8 cellular contexts compared by ENCODE assay signal in the genomic region with DNA sequence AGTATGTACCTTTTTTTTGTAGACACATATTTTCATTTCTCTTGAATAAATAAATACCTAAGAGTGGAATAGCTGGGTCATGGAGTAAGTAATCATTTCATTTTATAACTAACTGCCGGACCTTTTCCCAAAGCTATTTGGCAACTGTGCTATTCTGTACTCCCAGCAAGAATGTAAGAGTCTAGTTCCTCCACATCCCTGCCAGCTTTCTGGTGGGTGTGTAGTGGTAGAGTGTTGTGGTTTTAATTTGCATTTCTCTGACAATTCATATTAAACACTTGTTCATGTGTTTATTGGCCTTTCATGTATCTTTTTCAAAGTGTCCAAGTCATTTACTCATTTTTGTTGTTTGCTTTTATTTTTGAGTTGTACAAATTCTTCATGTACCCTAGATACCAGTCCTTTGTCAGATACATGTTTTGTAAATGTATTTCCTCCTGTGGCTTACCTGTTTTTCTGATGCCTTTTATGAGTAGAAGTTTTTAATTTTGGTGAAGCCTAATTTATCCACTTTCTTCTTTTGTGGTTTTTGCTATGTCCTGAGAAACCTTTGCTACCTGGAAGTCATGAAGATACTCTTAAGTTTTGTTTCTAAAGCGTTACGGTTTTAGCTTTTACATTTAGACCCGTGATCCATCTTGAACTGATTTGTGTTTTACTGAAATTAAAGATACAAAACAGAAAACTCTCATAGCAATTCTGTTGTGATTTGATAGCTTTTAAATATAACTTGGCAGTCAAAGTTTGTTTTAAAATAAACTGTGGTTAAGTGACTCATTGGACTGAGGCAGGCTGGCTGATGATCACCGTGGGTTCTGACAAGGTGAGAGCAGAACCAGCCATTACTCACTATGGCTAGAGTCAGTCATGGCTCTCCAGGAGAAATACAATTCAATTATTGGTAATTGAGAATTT. TPM values are rescaled to one million over a fixed set of nuclear protein-coding genes. Genes with fewer than 3 reads are reported as not detected.
A peak's percentile ranks its signal among the peaks of the same experiment; 100 is the strongest.
DNase-seq lines count a peak whose midpoint lies in the region; ATAC-seq and TF ChIP-seq lines count a peak whose summit lies in the region.

No MANE protein-coding gene starts in this region.

- peak overlapping the region in 2 of 4 experiments; percentile 6 to 22 for H3K4me3 ChIP-seq in fibroblast of lung (replicated peaks in 1 of 4; ENCODE audit: control extremely low read depth in 1 of 4, insufficient read depth in 1 of 4, low read depth in 3 of 4, low read length in 4 of 4)

- POLR2A ChIA-PET in activated CD4-positive, alpha-beta memory T cell treated with anti-CD3 and anti-CD28 coated beads, Interleukin-2, amount 10 ng/mL, durations not matched to agents 7 days and 5 days (lab: Charles Lee) = interaction anchor here (0.8 to 3.0 kb wide), 8 partner anchors 8 to 53 kb away, joined by 3 to 33 read pairs (median 6); a partner anchor contains a TSS

- no peaks in the 10 kb centered on the region for H3K79me2 ChIP-seq in fibroblast of lung (ENCODE audit: control insufficient read depth, insufficient read depth, low read length)

- peak overlapping the region; percentile 24 for H3K27ac ChIP-seq in fibroblast of lung (ENCODE audit: insufficient read depth, low read length)

- peak overlapping the region; percentile 80 for H3K4me2 ChIP-seq in fibroblast of lung (ENCODE audit: extremely low read depth, insufficient read depth, low read length)

- H3K36me3 Mint-ChIP-seq in activated CD8-positive, alpha-beta memory T cell treated with anti-CD3 and anti-CD28 coated beads, Interleukin-2, amount 10 ng/mL, durations not matched to agents 7 days and 5 days = peaks cover 36% of the 10 kb centered on the region
- peaks cover 42% of the 10 kb centered on the region for H3K36me3 Mint-ChIP-seq in activated CD4-positive, alpha-beta memory T cell treated with anti-CD3 and anti-CD28 coated beads, Interleukin-2, amount 10 ng/mL, durations not matched to agents 7 days and 5 days (ENCODE audit: low read depth)

- no peaks in the 10 kb centered on the region for H3K27me3 ChIP-seq in fibroblast of lung (ENCODE audit: control insufficient read depth, insufficient read depth, low read length)

- peaks cover 2% of the 10 kb centered on the region for H4K20me1 ChIP-seq in fibroblast of lung (ENCODE audit: control insufficient read depth, extremely low read depth, insufficient read depth, low read length)

- H3K4me1 ChIP-seq in fibroblast of lung (ENCODE audit: control insufficient read depth, extremely low read depth, insufficient read depth, low read length) = peaks cover 5% of the 10 kb centered on the region

- no peaks in the 10 kb centered on the region for H3K36me3 ChIP-seq in fibroblast of lung (ENCODE audit: control insufficient read depth, insufficient read depth, low read length)

- H3K9me3 ChIP-seq in fibroblast of lung (ENCODE audit: control insufficient read depth, insufficient read depth, low read depth, low read length) = no peaks in the 10 kb centered on the region

- peak; percentile 72 for DNase-seq in activated CD8-positive, alpha-beta memory T cell treated with anti-CD3 and anti-CD28 coated beads, Interleukin-2, amount 10 ng/mL, durations not matched to agents 7 days and 5 days
- DNase-seq in activated CD8-positive, alpha-beta memory T cell treated with anti-CD3 and anti-CD28 coated beads for 24 hours = no peak
- DNase-seq in activated CD4-positive, alpha-beta memory T cell treated with anti-CD3 and anti-CD28 coated beads, Interleukin-2, amount 10 ng/mL, durations not matched to agents 7 days and 5 days = peak; percentile 62
- DNase-seq in fibroblast of lung (ENCODE audit: low read depth in 2 of 2) (peak; percentile 89 to 93), NCI-H1436 (lab: John Stamatoyannopoulos, UW) (no peak), NCI-H146 treated with DMSO at 0.1 percent for 48 hours (lab: John Stamatoyannopoulos, UW; ENCODE audit: unreplicated experiment) (no peak)
- DNase-seq in stimulated activated CD4-positive, alpha-beta T cell treated with anti-CD3 and anti-CD28 coated beads, Interleukin-12 subunit alpha, Interleukin-12 subunit beta, amount 100 ng/mL, for 4 hours = peak; percentile 35

- peak overlapping the region; percentile 87 for H3K27ac Mint-ChIP-seq in activated CD8-positive, alpha-beta memory T cell treated with anti-CD3 and anti-CD28 coated beads, Interleukin-2, amount 10 ng/mL, durations not matched to agents 7 days and 5 days
- peak overlapping the region; percentile 85 for H3K27ac Mint-ChIP-seq in activated CD4-positive, alpha-beta memory T cell treated with anti-CD3 and anti-CD28 coated beads, Interleukin-2, amount 10 ng/mL, durations not matched to agents 7 days and 5 days

- H3K9ac ChIP-seq in fibroblast of lung (ENCODE audit: insufficient read depth, low read length) = no peak overlapping the region

- H3K4me3 Mint-ChIP-seq in activated CD8-positive, alpha-beta memory T cell treated with anti-CD3 and anti-CD28 coated beads, Interleukin-2, amount 10 ng/mL, durations not matched to agents 7 days and 5 days = peak overlapping the region; percentile 55
- peak overlapping the region; percentile 47 for H3K4me3 Mint-ChIP-seq in activated CD4-positive, alpha-beta memory T cell treated with anti-CD3 and anti-CD28 coated beads, Interleukin-2, amount 10 ng/mL, durations not matched to agents 7 days and 5 days

- no peak for TF ChIP-seq CTCF in fibroblast of lung (conservative IDR thresholded peaks at IDR 0.05 in 1 of 2, IDR thresholded peaks at IDR 0.05 in 1 of 2; ENCODE audit: low read depth in 1 of 2, low read length in 2 of 2)

- CTCF ChIA-PET in activated CD8-positive, alpha-beta memory T cell treated with anti-CD3 and anti-CD28 coated beads, Interleukin-2, amount 10 ng/mL, durations not matched to agents 7 days and 5 days (lab: Charles Lee) = interaction anchor here (1.1 to 3.3 kb wide), 5 partner anchors 8 to 46 kb away, joined by 3 to 17 read pairs (median 9); a partner anchor contains a TSS
- CTCF ChIA-PET in activated CD4-positive, alpha-beta memory T cell treated with anti-CD3 and anti-CD28 coated beads, Interleukin-2, amount 10 ng/mL, durations not matched to agents 7 days and 5 days (lab: Charles Lee) = interaction anchor here (1.0 to 2.2 kb wide), 5 partner anchors 8 to 445 kb away, joined by 3 to 15 read pairs (median 4); a partner anchor contains a TSS

- H3K4me1 Mint-ChIP-seq in activated CD8-positive, alpha-beta memory T cell treated with anti-CD3 and anti-CD28 coated beads, Interleukin-2, amount 10 ng/mL, durations not matched to agents 7 days and 5 days = peaks cover 62% of the 10 kb centered on the region
- H3K4me1 Mint-ChIP-seq in activated CD4-positive, alpha-beta memory T cell treated with anti-CD3 and anti-CD28 coated beads, Interleukin-2, amount 10 ng/mL, durations not matched to agents 7 days and 5 days = peaks cover 60% of the 10 kb centered on the region

- ATAC-seq in activated CD8-positive, alpha-beta memory T cell treated with anti-CD3 and anti-CD28 coated beads, Interleukin-2, amount 10 ng/mL, durations not matched to agents 7 days and 5 days = peak; percentile 83
- ATAC-seq in HG03457 (IDR thresholded peaks at IDR 0.05; ENCODE audit: unreplicated experiment) = no peak

- H3K9me3 Mint-ChIP-seq in activated CD8-positive, alpha-beta memory T cell treated with anti-CD3 and anti-CD28 coated beads, Interleukin-2, amount 10 ng/mL, durations not matched to agents 7 days and 5 days (ENCODE audit: low read depth) = no peaks in the 10 kb centered on the region
- no peaks in the 10 kb centered on the region for H3K9me3 Mint-ChIP-seq in activated CD4-positive, alpha-beta memory T cell treated with anti-CD3 and anti-CD28 coated beads, Interleukin-2, amount 10 ng/mL, durations not matched to agents 7 days and 5 days

- H3K27me3 Mint-ChIP-seq in activated CD8-positive, alpha-beta memory T cell treated with anti-CD3 and anti-CD28 coated beads, Interleukin-2, amount 10 ng/mL, durations not matched to agents 7 days and 5 days = no peaks in the 10 kb centered on the region
- H3K27me3 Mint-ChIP-seq in activated CD4-positive, alpha-beta memory T cell treated with anti-CD3 and anti-CD28 coated beads, Interleukin-2, amount 10 ng/mL, durations not matched to agents 7 days and 5 days = no peaks in the 10 kb centered on the region

- no peak overlapping the region for H2AFZ ChIP-seq in fibroblast of lung (ENCODE audit: low read length)

RNA-seq across cellular contexts. Expression of a gene that starts 7.9 kb away (rescaled TPM):
- total RNA-seq in activated CD8-positive, alpha-beta memory T cell treated with anti-CD3 and anti-CD28 coated beads, Interleukin-2, amount 10 ng/mL, durations not matched to agents 7 days and 5 days = 10 to 100 TPM in 1 of 2 experiments, 1 to 10 TPM in 1; 9.1 to 14.8 TPM
- 10 to 100 TPM; 16.2 to 18.6 TPM for total RNA-seq in activated CD4-positive, alpha-beta memory T cell treated with anti-CD3 and anti-CD28 coated beads, Interleukin-2, amount 10 ng/mL, durations not matched to agents 7 days and 5 days
- 2.5 and 4.6 TPM in 2 replicates for total RNA-seq in fibroblast of lung
- polyA plus RNA-seq in fibroblast of lung = 5.2 and 7.6 TPM in 2 replicates
- 3.0 and 4.6 TPM in 2 replicates for polyA plus RNA-seq in fibroblast of lung (2012)
- 4.3 and 9.5 TPM in 2 replicates for polyA minus RNA-seq in fibroblast of lung (ENCODE audit: low replicate concordance)

Comparison
In these comparisons a context has a peak if more than half of its experiments do, and no peak if none do; other contexts are left out.
1. DNase-seq: peak in activated CD8-positive, alpha-beta memory T cell treated with anti-CD3 and anti-CD28 coated beads, Interleukin-2, amount 10 ng/mL, durations not matched to agents 7 days and 5 days (single experiment), activated CD4-positive, alpha-beta memory T cell treated with anti-CD3 and anti-CD28 coated beads, Interleukin-2, amount 10 ng/mL, durations not matched to agents 7 days and 5 days (single experiment), fibroblast of lung (2 of 2) and stimulated activated CD4-positive, alpha-beta T cell treated with anti-CD3 and anti-CD28 coated beads, Interleukin-12 subunit alpha, Interleukin-12 subunit beta, amount 100 ng/mL, for 4 hours (single experiment); none in activated CD8-positive, alpha-beta memory T cell treated with anti-CD3 and anti-CD28 coated beads for 24 hours (single experiment), NCI-H1436 (single experiment) and NCI-H146 treated with DMSO at 0.1 percent for 48 hours (single experiment).